In genomic region chr18:50306944-50307343, GRCh38 we compare ENCODE assay signal across 8 cellular contexts. TPM values are rescaled to one million over a fixed set of nuclear protein-coding genes. Genes with fewer than 3 reads are reported as not detected.
A peak's percentile ranks its signal among the peaks of the same experiment; 100 is the strongest.
DNase-seq lines count a peak whose midpoint lies in the region; ATAC-seq, FAIRE-seq and TF ChIP-seq lines count a peak whose summit lies in the region.

No MANE protein-coding gene starts in this region.

- no peak overlapping the region for H4K91ac ChIP-seq in H1 (replicated peaks; ENCODE audit: insufficient read length, low read length)

- peaks cover 0 to 8% (median 6%) of the 10 kb centered on the region in 4 experiments; a peak in 5 of 7 replicates for H3K27me3 ChIP-seq in H1 (replicated peaks in 1 of 4; ENCODE audit: control insufficient read depth in 3 of 4, extremely low read depth in 1 of 4, insufficient read depth in 3 of 4, low read length in 3 of 4)
- peaks cover 19% of the 10 kb centered on the region for H3K27me3 ChIP-seq in osteoblast (ENCODE audit: insufficient read depth, low read length)
- no peaks in the 10 kb centered on the region for H3K27me3 ChIP-seq in small intestine (ENCODE audit: control insufficient read depth in 2 of 2, insufficient read depth in 2 of 2, low read length in 2 of 2)
- H3K27me3 ChIP-seq in psoas muscle (ENCODE audit: insufficient read depth in 3 of 3, low read length in 2 of 3): peaks cover 0 to 25% (median 3%) of the 10 kb centered on the region in 3 donors
- H3K27me3 ChIP-seq in transverse colon: peaks cover 40% of the 10 kb centered on the region

- H2BK5ac ChIP-seq in H1 (ENCODE audit: low read depth, low read length): no peak overlapping the region

- H3K4me2 ChIP-seq in H1 (ENCODE audit: insufficient read depth in 1 of 2, low read depth in 2 of 2, low read length in 2 of 2) (peak overlapping the region; percentile 65 to 88; a peak in 3 of 4 replicates), osteoblast (ENCODE audit: insufficient read depth, low read length) (peak overlapping the region; percentile 96)

- no peak overlapping the region for H3K18ac ChIP-seq in H1 (ENCODE audit: extremely low read depth, low read length)

- H4K20me1 ChIP-seq in H1 (replicated peaks in 1 of 2; ENCODE audit: control insufficient read depth in 1 of 2, insufficient read depth in 2 of 2, low read length in 2 of 2) (no peaks in the 10 kb centered on the region), osteoblast (ENCODE audit: insufficient read depth, low read length) (no peaks in the 10 kb centered on the region)

- no peak for TF ChIP-seq RAD21 in H1 (IDR thresholded peaks at IDR 0.05 in 1 of 2, conservative IDR thresholded peaks at IDR 0.05 in 1 of 2; ENCODE audit: low read depth in 2 of 2, low read length in 2 of 2)

- CTCF ChIA-PET in H1 (lab: Charles Lee; ENCODE audit: partially characterized antibody): interaction anchor here (1.2 kb wide), 1 partner anchor 126 kb away, joined by 3 read pairs; no protein-coding TSS in a partner anchor

- 66% methylated on average over 8 of the region's 8 CpGs; no CpG with 5 or more reads in 1 of the 2 experiments for WGBS in H1 (ENCODE audit: extremely low coverage in 1 of 2, insufficient coverage in 1 of 2, insufficient read length in 1 of 2, insufficient replicate concordance in 2 of 2, low coverage in 1 of 2, low lambda C conversion rate in 2 of 2, missing lambda C conversion rate in 1 of 2), 2 experiments
- 64 to 72% (median 64%) methylated on average over 8 of the region's 8 CpGs for WGBS in small intestine, 3 donors
- WGBS in psoas muscle, 3 donors: 58 to 63% (median 58%) methylated on average over 8 of the region's 8 CpGs
- WGBS in transverse colon (ENCODE audit: low coverage in 1 of 2), 2 donors: 40 to 72% methylated on average over 1 to 8 of the region's 8 CpGs

- H3K27ac ChIP-seq in H1 (ENCODE audit: low read depth, low read length): no peak overlapping the region
- H3K27ac ChIP-seq in osteoblast (ENCODE audit: low read depth, low read length): peak overlapping the region; percentile 37
- H3K27ac ChIP-seq in small intestine (ENCODE audit: low read depth in 1 of 2, low read length in 1 of 2): no peak overlapping the region
- H3K27ac ChIP-seq in psoas muscle: no peak overlapping the region
- H3K27ac ChIP-seq in transverse colon: no peak overlapping the region

- no peak overlapping the region for H4K8ac ChIP-seq in H1 (ENCODE audit: extremely low read depth, insufficient read depth, low read length)

- no peaks in the 10 kb centered on the region for H3K79me2 ChIP-seq in H1 (ENCODE audit: control insufficient read depth in 1 of 2, insufficient read depth in 2 of 2, low read length in 2 of 2)
- H3K79me2 ChIP-seq in osteoblast (ENCODE audit: insufficient read depth, low read length): no peaks in the 10 kb centered on the region

- H2AK5ac ChIP-seq in H1 (ENCODE audit: low read depth, low read length): no peak overlapping the region

- no peak overlapping the region for H3K14ac ChIP-seq in H1 (ENCODE audit: insufficient read length)

- intact Hi-C loops in psoas muscle (cut with DNase I): no loop called here
- intact Hi-C loops in transverse colon (cut with DNase I; ENCODE audit: low total_unique reads): no loop called here

- no peak overlapping the region for H2BK20ac ChIP-seq in H1 (ENCODE audit: low read length)

- POLR2A ChIA-PET in H1 (lab: Charles Lee; ENCODE audit: partially characterized antibody): interaction anchor here (1.5 kb wide), 1 partner anchor 25 kb away, joined by 4 read pairs; the partner anchor contains the start of gene MBD1

- peaks cover 4% of the 10 kb centered on the region for H3K23me2 ChIP-seq in H1 (ENCODE audit: low read depth, low read length)

- no peak overlapping the region for H3K56ac ChIP-seq in H1 (replicated peaks; ENCODE audit: insufficient read length, low read depth, low read length)

- ATAC-seq in HG03439 (IDR thresholded peaks at IDR 0.05; ENCODE audit: unreplicated experiment): no peak
- no peak for ATAC-seq in psoas muscle

- TF ChIP-seq CTCF in H1 (IDR thresholded peaks at IDR 0.05; ENCODE audit: control extremely low read depth in 1 of 3, insufficient read depth in 1 of 3, low read depth in 1 of 3, low read length in 3 of 3) (no peak), osteoblast (IDR thresholded peaks at IDR 0.05; ENCODE audit: extremely low read depth, low read depth, low read length) (no peak), psoas muscle (IDR thresholded peaks at IDR 0.05) (no peak), transverse colon (IDR thresholded peaks at IDR 0.05) (no peak)

- no peak for TF ChIP-seq EP300 in H1 (IDR thresholded peaks at IDR 0.05; ENCODE audit: borderline replicate concordance in 1 of 2, low read depth in 2 of 2, low read length in 2 of 2)
- no peak for TF ChIP-seq EP300 in transverse colon (IDR thresholded peaks at IDR 0.05; ENCODE audit: low read depth)

- H3K9ac ChIP-seq in H1 (replicated peaks in 1 of 4; ENCODE audit: extremely low read depth in 1 of 4, low read depth in 3 of 4, low read length in 3 of 4): no peak overlapping the region

- no peak overlapping the region for H4K5ac ChIP-seq in H1 (ENCODE audit: insufficient read length, low read depth, low read length)

- FAIRE-seq in H1 (lab: Jason Lieb, UNC) (no peak), small intestine (lab: Jason Lieb, UNC) (no peak)

- H2BK15ac ChIP-seq in H1 (ENCODE audit: low read length): 0 out of 2 replicates have a peak overlapping the region, but pooled peaks have one; percentile 0

- H3K36me3 ChIP-seq in H1 (ENCODE audit: control insufficient read depth in 2 of 4, insufficient read depth in 4 of 4, low read length in 3 of 4): no peaks in the 10 kb centered on the region
- H3K36me3 ChIP-seq in osteoblast (ENCODE audit: insufficient read depth, low read length): no peaks in the 10 kb centered on the region
- no peaks in the 10 kb centered on the region for H3K36me3 ChIP-seq in small intestine (ENCODE audit: control insufficient read depth in 2 of 2, insufficient read depth in 2 of 2, low read length in 2 of 2)
- no peaks in the 10 kb centered on the region for H3K36me3 ChIP-seq in psoas muscle (ENCODE audit: insufficient read depth in 1 of 2, low read depth in 1 of 2)
- no peaks in the 10 kb centered on the region for H3K36me3 ChIP-seq in transverse colon

- DNase-seq in EL (peak; percentile 24), NCI-H226 (peak; percentile 92), H1 (ENCODE audit: low read depth in 1 of 2, low spot score in 2 of 2) (no peak), osteoblast (ENCODE audit: insufficient read length, low spot score, missing footprints) (peak; percentile 92), small intestine (no peak), psoas muscle (no peak), transverse colon (no peak)

- H3K4me3 ChIP-seq in H1 (ENCODE audit: extremely low read depth in 1 of 4, insufficient read depth in 2 of 4, low read depth in 3 of 4, low read length in 4 of 4) (peak overlapping the region in 2 of 4 experiments; percentile 65 to 73; a peak in 2 of 8 replicates), osteoblast (ENCODE audit: insufficient read depth, low read length) (peak overlapping the region; percentile 73), small intestine (ENCODE audit: low read depth in 1 of 2, low read length in 2 of 2) (no peak overlapping the region), psoas muscle (no peak overlapping the region), transverse colon (peak overlapping the region in 1 of 4 donors; percentile 54)

- H2AFZ ChIP-seq in H1 (ENCODE audit: low read length): no peak overlapping the region
- peak overlapping the region; percentile 76 for H2AFZ ChIP-seq in osteoblast (ENCODE audit: low read length)

- TF ChIP-seq POLR2A in H1 (IDR thresholded peaks at IDR 0.05; ENCODE audit: control extremely low read depth in 1 of 2, low read depth in 2 of 2, low read length in 2 of 2) (no peak), transverse colon (IDR thresholded peaks at IDR 0.05) (no peak)

- peaks cover 0 to 4% (median 0%) of the 10 kb centered on the region in 4 experiments; a peak in 2 of 7 replicates for H3K4me1 ChIP-seq in H1 (replicated peaks in 1 of 4; ENCODE audit: control insufficient read depth in 3 of 4, insufficient read depth in 4 of 4, low read length in 3 of 4)
- H3K4me1 ChIP-seq in osteoblast (ENCODE audit: insufficient read depth, low read length): peaks cover 15% of the 10 kb centered on the region
- H3K4me1 ChIP-seq in small intestine (ENCODE audit: control insufficient read depth in 2 of 2, insufficient read depth in 1 of 2, low read depth in 1 of 2, low read length in 1 of 2): no peaks in the 10 kb centered on the region
- no peaks in the 10 kb centered on the region for H3K4me1 ChIP-seq in psoas muscle
- peaks cover 0 to 14% (median 5%) of the 10 kb centered on the region in 4 donors for H3K4me1 ChIP-seq in transverse colon

- H3K4ac ChIP-seq in H1 (replicated peaks; ENCODE audit: insufficient read length, low read depth, low read length): no peak overlapping the region

- no peaks in the 10 kb centered on the region for H3K79me1 ChIP-seq in H1 (ENCODE audit: low read depth, low read length)

- no peak overlapping the region for H3K23ac ChIP-seq in H1 (ENCODE audit: insufficient read length)

- no peak overlapping the region for H2BK120ac ChIP-seq in H1 (replicated peaks; ENCODE audit: low read depth, low read length)

- H2BK12ac ChIP-seq in H1 (ENCODE audit: low read depth, low read length): no peak overlapping the region

- in situ Hi-C loops in transverse colon (cut with MboI; ENCODE audit: low pct_ligation_motif_present in 1 of 4, low pct_unique_long_range_greater_than_20kb in 1 of 4, low sequenced_read_pairs in 3 of 4): loop anchor here in 1 of 4 donors (25.0 kb wide), 1 partner anchor 905 kb away; no protein-coding TSS in a partner anchor

- H3K9me3 ChIP-seq in H1 (ENCODE audit: insufficient read depth in 2 of 2, low read depth in 1 of 2, low read length in 1 of 2) (no peaks in the 10 kb centered on the region), osteoblast (ENCODE audit: low read depth, low read length) (no peaks in the 10 kb centered on the region), small intestine (ENCODE audit: control insufficient read depth, low read depth) (no peaks in the 10 kb centered on the region), psoas muscle (peaks cover 9% of the 10 kb centered on the region), transverse colon (peaks cover 5% of the 10 kb centered on the region in 2 donors)

RNA-seq across cellular contexts. Expression of gene CXXC1, which starts 19.5 kb away (rescaled TPM):
- total RNA-seq in H1 (2021; fragmentation: NEBNext Ultra II Directional; extraction: Animal tissue kit (Norgen Biotek cat#: 25700)): 73.3 and 80.9 TPM in 2 replicates
- 136 and 208 TPM in 2 replicates for polyA plus RNA-seq in H1 (2011; rRNA removed)
- polyA plus RNA-seq in H1 (2011; cell fraction: cytosol; rRNA removed): 116 TPM
- polyA plus RNA-seq in H1 (2011; cell fraction: nucleus; rRNA removed): 325 TPM
- polyA plus RNA-seq in H1 (2012, experiment 1 of 2): 60.6 to 96.5 TPM (median 93.1 TPM) in 4 replicates
- 63.3 TPM for polyA plus RNA-seq in H1 (2012, experiment 2 of 2)
- 48.4 TPM for polyA plus RNA-seq in H1 (2013, experiment 1 of 2)
- polyA plus RNA-seq in H1 (2013, experiment 2 of 2): 42.2 TPM
- 30.6 and 34.3 TPM in 2 replicates for polyA minus RNA-seq in H1 (2011; rRNA and poly(A)+ RNA removed)
- polyA minus RNA-seq in H1 (2011; cell fraction: cytosol; rRNA and poly(A)+ RNA removed): 27.0 TPM
- polyA minus RNA-seq in H1 (2011; cell fraction: nucleus; rRNA and poly(A)+ RNA removed): 40.6 TPM
- total RNA-seq in osteoblast: 30.4 and 33.3 TPM in 2 replicates
- polyA plus RNA-seq in small intestine: 10 to 100 TPM; 65.7 to 93.9 (median 72.1) TPM
- total RNA-seq in psoas muscle: 10 to 100 TPM; 20.0 to 30.9 (median 21.7) TPM
- 10 to 100 TPM; 28.0 to 71.6 (median 52.4) TPM for polyA plus RNA-seq in psoas muscle
- 100 to 1,000 TPM in 2 of 4 donors, 10 to 100 TPM in 2; 68.9 to 234 (median 117) TPM for total RNA-seq in transverse colon

RNA-seq across cellular contexts. Expression of gene MBD1, which starts 25.6 kb away (rescaled TPM):
- total RNA-seq in H1 (2021; fragmentation: NEBNext Ultra II Directional; extraction: Animal tissue kit (Norgen Biotek cat#: 25700)): 39.5 and 41.6 TPM in 2 replicates
- polyA plus RNA-seq in H1 (2011; rRNA removed): 32.2 and 59.2 TPM in 2 replicates
- 51.6 TPM for polyA plus RNA-seq in H1 (2011; cell fraction: cytosol; rRNA removed)
- polyA plus RNA-seq in H1 (2011; cell fraction: nucleus; rRNA removed): 158 TPM
- 25.9 to 36.9 TPM (median 34.3 TPM) in 4 replicates for polyA plus RNA-seq in H1 (2012, experiment 1 of 2)
- 16.8 TPM for polyA plus RNA-seq in H1 (2012, experiment 2 of 2)
- 25.5 TPM for polyA plus RNA-seq in H1 (2013, experiment 1 of 2)
- polyA plus RNA-seq in H1 (2013, experiment 2 of 2): 21.8 TPM
- polyA minus RNA-seq in H1 (2011; rRNA and poly(A)+ RNA removed): 28.6 and 29.0 TPM in 2 replicates
- polyA minus RNA-seq in H1 (2011; cell fraction: cytosol; rRNA and poly(A)+ RNA removed): 30.0 TPM
- 44.8 TPM for polyA minus RNA-seq in H1 (2011; cell fraction: nucleus; rRNA and poly(A)+ RNA removed)
- total RNA-seq in osteoblast: 64.8 and 71.3 TPM in 2 replicates
- 10 to 100 TPM; 26.2 to 35.7 (median 31.3) TPM for polyA plus RNA-seq in small intestine
- 10 to 100 TPM; 47.3 to 67.2 (median 51.5) TPM for total RNA-seq in psoas muscle
- 10 to 100 TPM; 33.5 to 97.6 (median 52.6) TPM for polyA plus RNA-seq in psoas muscle
- total RNA-seq in transverse colon: 10 to 100 TPM; 65.1 to 97.8 (median 83.0) TPM

RNA-seq across cellular contexts. Expression of gene CFAP53, which starts 40.6 kb away (rescaled TPM):
- 0.30 and 0.34 TPM in 2 replicates for total RNA-seq in H1 (2021; fragmentation: NEBNext Ultra II Directional; extraction: Animal tissue kit (Norgen Biotek cat#: 25700))
- 0.05 and 0.08 TPM in 2 replicates for polyA plus RNA-seq in H1 (2011; rRNA removed)
- 0.25 TPM for polyA plus RNA-seq in H1 (2011; cell fraction: cytosol; rRNA removed)
- polyA plus RNA-seq in H1 (2011; cell fraction: nucleus; rRNA removed): 0.07 TPM
- 0.19 to 0.30 TPM (median 0.20 TPM) in 4 replicates for polyA plus RNA-seq in H1 (2012, experiment 1 of 2)
- not detected for polyA plus RNA-seq in H1 (2012, experiment 2 of 2)
- polyA plus RNA-seq in H1 (2013, experiment 1 of 2): 0.30 TPM
- polyA plus RNA-seq in H1 (2013, experiment 2 of 2): 0.29 TPM
- not detected in 2 replicates for polyA minus RNA-seq in H1 (2011; rRNA and poly(A)+ RNA removed)
- polyA minus RNA-seq in H1 (2011; cell fraction: cytosol; rRNA and poly(A)+ RNA removed): not detected
- not detected for polyA minus RNA-seq in H1 (2011; cell fraction: nucleus; rRNA and poly(A)+ RNA removed)
- total RNA-seq in osteoblast: 0.36 and 0.59 TPM in 2 replicates
- polyA plus RNA-seq in small intestine: under 1 TPM in 2 of 3 donors, not detected in 1; 0.28 to 0.67 TPM
- total RNA-seq in psoas muscle: 1 to 10 TPM in 1 of 4 donors, under 1 TPM in 3; 0.37 to 1.6 (median 0.51) TPM
- 1 to 10 TPM in 1 of 3 donors, under 1 TPM in 2; 0.52 to 1.3 (median 0.96) TPM for polyA plus RNA-seq in psoas muscle
- total RNA-seq in transverse colon: 1 to 10 TPM in 1 of 4 donors, under 1 TPM in 2, not detected in 1; 0.27 to 4.2 (median 0.48) TPM

Comparison
In these comparisons a context has a peak if more than half of its experiments do, and no peak if none do; other contexts are left out.
1. DNase-seq: peak in EL (single experiment), NCI-H226 (single experiment) and osteoblast (single experiment); none in H1 (0 of 2), small intestine (single experiment), psoas muscle (0 of 2) and transverse colon (single experiment).